In the genomic region with DNA sequence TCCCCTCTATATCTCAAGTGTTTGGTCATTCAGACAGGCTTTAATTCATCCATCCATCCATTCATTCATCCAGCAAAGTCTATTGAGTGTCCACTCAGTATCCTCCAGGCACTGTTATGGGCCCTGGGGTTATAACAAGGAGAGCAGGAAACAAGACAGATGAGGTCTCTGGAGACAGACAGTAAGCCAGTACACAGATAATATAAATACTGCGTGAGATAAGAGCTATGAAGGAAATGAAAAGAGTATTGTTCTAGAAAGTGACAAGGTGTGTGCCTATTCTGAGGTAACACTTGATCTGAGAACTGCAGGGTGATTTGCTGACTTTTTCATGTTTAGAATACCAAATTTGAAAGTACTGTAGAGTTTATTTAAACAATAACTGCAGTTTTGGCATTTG, we compare ENCODE assay signal across 7 cellular contexts.
"Had no signal": no experiment of that assay in that cellular context is flagged by ENCODE, and none has a peak within 500 bp of the region (broad histone marks: within the 10 kb centered on the region; RNA-seq: fewer than 3 reads in every experiment).

No MANE protein-coding gene starts in this region.

- H3K4me3 Mint-ChIP-seq: GM23338, H9 had no signal

- H2AFZ ChIP-seq: GM23338 had no signal

- DNase-seq: H9, HCEC 1CT, IMR-90 had no signal

- H3K4me2 ChIP-seq: GM23338 had no signal

- H3K27ac Mint-ChIP-seq: GM23338, H9 had no signal

- H3K4me1 Mint-ChIP-seq: H9 had no signal

- FAIRE-seq: H1, H54, HTR-8/SVneo had no signal

- H3K4me3 ChIP-seq: GM23338 had no signal

- ATAC-seq: GM23338 had no signal
